Comparison of ENCODE assay signal across 24 cellular contexts in genomic region chr5:79413112-79413511, GRCh38.
"Had no signal": no experiment of that assay in that cellular context is flagged by ENCODE, and none has a peak within 500 bp of the region (broad histone marks: within the 10 kb centered on the region; RNA-seq: fewer than 3 reads in every experiment).

No MANE protein-coding gene starts in this region.

- H3K4me3 ChIP-seq: cardiac muscle cell, Peyer's patch had no signal

- H3K4me1 Mint-ChIP-seq: activated T-helper 17 cell treated with anti-CD3 and anti-CD28 coated beads, Interleukin-2, amount 50 U/mL, for 72 hours had no signal

- DNase-seq: activated CD4-positive, alpha-beta memory T cell treated with anti-CD3 and anti-CD28 coated beads for 36 hours; activated CD4-positive, alpha-beta T cell treated with anti-CD3 and anti-CD28 coated beads, Interleukin-2, amount 10 ng/mL, durations not matched to agents 7 days and 5 days; activated CD4-positive, CD25-positive, alpha-beta regulatory T cell; activated CD8-positive, alpha-beta memory T cell treated with anti-CD3 and anti-CD28 coated beads for 24 hours; activated gamma-delta T cell; activated naive CD4-positive, alpha-beta T cell treated with anti-CD3 and anti-CD28 coated beads for 36 hours; activated T-cell treated with anti-CD3 and anti-CD28 coated beads, Interleukin-2, amount 50 U/mL, for 48 hours; IMR-90; KG1; NCI-H1092; NCI-H1417; NCI-H1930; NCI-H2171; NCI-H2227 treated with DMSO at 0.1 percent for 48 hours; NCI-H446 treated with DMSO at 0.1 percent for 48 hours; NCI-H524 treated with DMSO at 0.1 percent for 48 hours; NCI-H774; OCI-M1; Peyer's patch; SHP77 treated with DMSO at 0.1 percent for 48 hours had no signal

- H3K4me1 ChIP-seq: Peyer's patch had no signal

- H3K27me3 Mint-ChIP-seq: activated CD4-positive, alpha-beta memory T cell treated with anti-CD3 and anti-CD28 coated beads for 36 hours; activated CD4-positive, alpha-beta T cell treated with anti-CD3 and anti-CD28 coated beads, Interleukin-2, amount 10 ng/mL, durations not matched to agents 7 days and 5 days; activated naive CD8-positive, alpha-beta T cell; activated T-helper 17 cell treated with anti-CD3 and anti-CD28 coated beads, Interleukin-2, amount 50 U/mL, for 72 hours had no signal

- H3K9me3 Mint-ChIP-seq: activated T-helper 17 cell treated with anti-CD3 and anti-CD28 coated beads, Interleukin-2, amount 50 U/mL, for 72 hours had no signal

- H3K9me3 ChIP-seq: Peyer's patch had no signal

- H3K4me3 Mint-ChIP-seq: activated CD4-positive, alpha-beta memory T cell treated with anti-CD3 and anti-CD28 coated beads for 36 hours; activated CD4-positive, alpha-beta T cell treated with anti-CD3 and anti-CD28 coated beads, Interleukin-2, amount 10 ng/mL, durations not matched to agents 7 days and 5 days; activated naive CD4-positive, alpha-beta T cell treated with anti-CD3 and anti-CD28 coated beads for 36 hours; activated naive CD8-positive, alpha-beta T cell; activated T-helper 17 cell treated with anti-CD3 and anti-CD28 coated beads, Interleukin-2, amount 50 U/mL, for 72 hours had no signal

- ATAC-seq: activated T-helper 17 cell treated with anti-CD3 and anti-CD28 coated beads, Interleukin-2, amount 50 U/mL, for 72 hours had no signal

- H3K27me3 ChIP-seq: cardiac muscle cell, Peyer's patch had no signal

- H3K36me3 ChIP-seq: cardiac muscle cell, Peyer's patch had no signal

- H3K27ac ChIP-seq: Peyer's patch, VCaP had no signal

- H3K27ac Mint-ChIP-seq: activated CD4-positive, alpha-beta memory T cell treated with anti-CD3 and anti-CD28 coated beads for 36 hours; activated CD4-positive, alpha-beta T cell treated with anti-CD3 and anti-CD28 coated beads, Interleukin-2, amount 10 ng/mL, durations not matched to agents 7 days and 5 days; activated naive CD4-positive, alpha-beta T cell treated with anti-CD3 and anti-CD28 coated beads for 36 hours; activated naive CD8-positive, alpha-beta T cell; activated T-helper 17 cell treated with anti-CD3 and anti-CD28 coated beads, Interleukin-2, amount 50 U/mL, for 72 hours had no signal
